In the genomic region with DNA sequence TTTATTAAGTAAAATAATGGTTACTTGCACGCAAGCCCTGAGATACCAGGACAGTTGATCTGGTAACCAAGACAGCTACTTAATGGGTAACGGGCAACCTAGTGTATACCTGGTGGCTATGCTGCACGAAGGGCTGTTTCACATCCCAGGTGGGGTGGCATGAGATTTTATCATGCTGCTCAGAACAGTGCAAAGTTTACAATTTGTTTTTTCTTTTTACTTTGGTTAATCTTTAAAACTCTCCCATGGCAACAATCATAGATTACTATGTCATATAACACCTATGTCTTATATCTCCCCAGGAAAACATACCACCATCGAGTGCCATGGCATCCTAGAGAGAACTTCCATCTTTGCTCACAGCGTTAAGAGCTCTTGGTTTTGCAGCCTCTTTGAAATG, we compare ENCODE assay signal across 26 cellular contexts. TPM values are rescaled to one million over a fixed set of nuclear protein-coding genes. Genes with fewer than 3 reads are reported as not detected.
"Had no signal": no experiment of that assay in that cellular context is flagged by ENCODE, and none has a peak within 500 bp of the region (broad histone marks: within the 10 kb centered on the region; RNA-seq: fewer than 3 reads in every experiment).

No MANE protein-coding gene starts in this region.

- H3K27me3 ChIP-seq: esophagus squamous epithelium, hepatocyte, neutrophil, pancreas, testis, tibial artery had no signal

- ATAC-seq: effector memory CD8-positive, alpha-beta T cell; natural killer cell treated with Interleukin-12 subunit alpha and Interleukin-12 subunit beta and Interleukin-15 and Interleukin-18, amount 100 ng/mL, for 72 hours; sciatic nerve; stimulated activated memory B cell treated with anti-CD40 and anti-IgM and Interleukin-4, amounts not matched to agents 10 μg/mL and 1 μg/mL and 100 μg/mL, for 72 hours; stimulated activated naive CD8-positive, alpha-beta T cell treated with anti-CD3 and anti-CD28 coated beads, Interleukin-15, Interleukin-2, amounts not matched to agents 100 U/mL and 50 U/mL, for 24 hours had no signal

- FAIRE-seq: endometrium, frontal cortex, kidney, pancreas had no signal

- H3K36me3 ChIP-seq: esophagus squamous epithelium, neutrophil, pancreas had no signal

- H3K4me1 ChIP-seq: testis had no signal

- H3K27ac ChIP-seq: coronary artery, hepatocyte, neutrophil, testis had no signal

- H3K4me3 ChIP-seq: coronary artery, esophagus squamous epithelium, hepatocyte, lung, pancreas, testis, tibial artery had no signal

- H3K9me3 ChIP-seq: neutrophil, pancreas, testis, tibial artery had no signal

- DNase-seq: effector memory CD8-positive, alpha-beta T cell; erythroblast; esophagus squamous epithelium; head of caudate nucleus; kidney; naive B cell; pancreas; stimulated activated CD4-positive, alpha-beta T cell treated with anti-CD3 and anti-CD28 coated beads, Interleukin-4, amount 100 ng/mL, for 4 hours; stimulated activated naive CD8-positive, alpha-beta T cell treated with anti-CD3 and anti-CD28 coated beads, Interleukin-15, Interleukin-2, amounts not matched to agents 100 U/mL and 50 U/mL, for 24 hours; substantia nigra; testis; tibial artery had no signal

RNA-seq across cellular contexts. Expression of gene SLC28A1, which starts 32.2 kb away (rescaled TPM):
- total RNA-seq: dermis microvascular lymphatic vessel endothelial cell; esophagus squamous epithelium; frontal cortex; glomerular endothelial cell; mononuclear cell; natural killer cell treated with Interleukin-12 subunit alpha and Interleukin-12 subunit beta and Interleukin-15 and Interleukin-18, amount 100 ng/mL, for 72 hours; neural crest cell; omental fat pad had no signal
- polyA plus RNA-seq: lung had no signal
